1 cellular context compared by ENCODE assay signal in the genomic region with DNA sequence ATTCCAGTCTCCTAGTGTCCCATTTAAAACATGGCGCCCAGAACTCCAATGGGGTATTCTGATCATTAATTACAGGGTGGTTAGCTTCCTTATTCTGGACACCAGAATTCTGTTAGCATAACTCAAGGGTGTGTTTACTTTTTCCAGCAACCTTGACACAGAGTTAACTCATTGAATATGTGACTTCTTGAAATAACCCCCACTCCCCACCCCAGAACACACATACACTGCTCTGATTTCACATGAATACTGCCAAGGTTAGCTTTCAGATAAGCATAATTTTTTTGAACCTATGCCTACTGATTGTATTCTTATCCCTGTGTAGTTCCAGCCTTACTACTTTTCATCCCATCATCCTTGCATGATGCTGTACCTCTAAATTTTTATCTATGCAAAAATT.
TF ChIP-seq lines count a peak whose summit lies in the region.

No MANE protein-coding gene starts in this region.

TF ChIP-seq in HepG2, 621 proteins besides CTCF, POLR2A, EP300 and RAD21:
- TF ChIP-seq, protein P1, sequence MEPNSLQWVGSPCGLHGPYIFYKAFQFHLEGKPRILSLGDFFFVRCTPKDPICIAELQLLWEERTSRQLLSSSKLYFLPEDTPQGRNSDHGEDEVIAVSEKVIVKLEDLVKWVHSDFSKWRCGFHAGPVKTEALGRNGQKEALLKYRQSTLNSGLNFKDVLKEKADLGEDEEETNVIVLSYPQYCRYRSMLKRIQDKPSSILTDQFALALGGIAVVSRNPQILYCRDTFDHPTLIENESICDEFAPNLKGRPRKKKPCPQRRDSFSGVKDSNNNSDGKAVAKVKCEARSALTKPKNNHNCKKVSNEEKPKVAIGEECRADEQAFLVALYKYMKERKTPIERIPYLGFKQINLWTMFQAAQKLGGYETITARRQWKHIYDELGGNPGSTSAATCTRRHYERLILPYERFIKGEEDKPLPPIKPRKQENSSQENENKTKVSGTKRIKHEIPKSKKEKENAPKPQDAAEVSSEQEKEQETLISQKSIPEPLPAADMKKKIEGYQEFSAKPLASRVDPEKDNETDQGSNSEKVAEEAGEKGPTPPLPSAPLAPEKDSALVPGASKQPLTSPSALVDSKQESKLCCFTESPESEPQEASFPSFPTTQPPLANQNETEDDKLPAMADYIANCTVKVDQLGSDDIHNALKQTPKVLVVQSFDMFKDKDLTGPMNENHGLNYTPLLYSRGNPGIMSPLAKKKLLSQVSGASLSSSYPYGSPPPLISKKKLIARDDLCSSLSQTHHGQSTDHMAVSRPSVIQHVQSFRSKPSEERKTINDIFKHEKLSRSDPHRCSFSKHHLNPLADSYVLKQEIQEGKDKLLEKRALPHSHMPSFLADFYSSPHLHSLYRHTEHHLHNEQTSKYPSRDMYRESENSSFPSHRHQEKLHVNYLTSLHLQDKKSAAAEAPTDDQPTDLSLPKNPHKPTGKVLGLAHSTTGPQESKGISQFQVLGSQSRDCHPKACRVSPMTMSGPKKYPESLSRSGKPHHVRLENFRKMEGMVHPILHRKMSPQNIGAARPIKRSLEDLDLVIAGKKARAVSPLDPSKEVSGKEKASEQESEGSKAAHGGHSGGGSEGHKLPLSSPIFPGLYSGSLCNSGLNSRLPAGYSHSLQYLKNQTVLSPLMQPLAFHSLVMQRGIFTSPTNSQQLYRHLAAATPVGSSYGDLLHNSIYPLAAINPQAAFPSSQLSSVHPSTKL (CRISPR knock-in tag; IDR thresholded peaks at IDR 0.05) = 0 out of 2 replicates have a peak, but pooled peaks have one; percentile 9
- TF ChIP-seq, protein P2, sequence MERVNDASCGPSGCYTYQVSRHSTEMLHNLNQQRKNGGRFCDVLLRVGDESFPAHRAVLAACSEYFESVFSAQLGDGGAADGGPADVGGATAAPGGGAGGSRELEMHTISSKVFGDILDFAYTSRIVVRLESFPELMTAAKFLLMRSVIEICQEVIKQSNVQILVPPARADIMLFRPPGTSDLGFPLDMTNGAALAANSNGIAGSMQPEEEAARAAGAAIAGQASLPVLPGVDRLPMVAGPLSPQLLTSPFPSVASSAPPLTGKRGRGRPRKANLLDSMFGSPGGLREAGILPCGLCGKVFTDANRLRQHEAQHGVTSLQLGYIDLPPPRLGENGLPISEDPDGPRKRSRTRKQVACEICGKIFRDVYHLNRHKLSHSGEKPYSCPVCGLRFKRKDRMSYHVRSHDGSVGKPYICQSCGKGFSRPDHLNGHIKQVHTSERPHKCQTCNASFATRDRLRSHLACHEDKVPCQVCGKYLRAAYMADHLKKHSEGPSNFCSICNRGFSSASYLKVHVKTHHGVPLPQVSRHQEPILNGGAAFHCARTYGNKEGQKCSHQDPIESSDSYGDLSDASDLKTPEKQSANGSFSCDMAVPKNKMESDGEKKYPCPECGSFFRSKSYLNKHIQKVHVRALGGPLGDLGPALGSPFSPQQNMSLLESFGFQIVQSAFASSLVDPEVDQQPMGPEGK (CRISPR knock-in tag; IDR thresholded peaks at IDR 0.05) = peak; percentile 37; the same call in 1 of the 2 replicates
- TF ChIP-seq ZNF644 (CRISPR knock-in tag; IDR thresholded peaks at IDR 0.05; ENCODE audit: low read depth) (0 out of 2 replicates have a peak, but pooled peaks have one; percentile 38), IKZF4 (CRISPR knock-in tag; IDR thresholded peaks at IDR 0.05; ENCODE audit: borderline replicate concordance, low read depth, not compliant biosample characterization) (no peak)
